ENCODE assay signal across 1 cellular context in the genomic region with DNA sequence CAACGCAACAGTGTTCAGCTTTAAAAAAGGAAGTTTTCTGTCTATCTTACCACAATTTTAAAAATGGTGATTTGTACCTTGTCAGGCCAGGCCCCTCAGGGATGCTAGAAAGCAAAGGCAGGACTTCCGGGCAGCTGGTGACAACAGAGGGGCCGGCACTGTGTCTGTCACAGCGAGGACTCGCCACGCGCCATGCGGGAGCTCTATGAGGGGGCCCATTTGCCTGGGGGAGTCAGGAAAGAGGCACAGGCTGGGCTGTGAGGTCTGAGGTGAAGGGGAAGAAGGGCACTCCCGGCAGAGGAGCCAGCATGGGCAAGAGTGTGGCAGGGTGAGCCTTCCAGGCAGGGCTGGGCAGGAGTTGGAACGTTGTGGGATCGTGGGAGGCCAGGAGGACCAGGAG.
TF ChIP-seq lines count a peak whose summit lies in the region.

No MANE protein-coding gene starts in this region.

TF ChIP-seq in IMR-90, 13 proteins besides CTCF, POLR2A, EP300 and RAD21:
- TF ChIP-seq BHLHE40 (IDR thresholded peaks at IDR 0.05; ENCODE audit: low read depth, low read length) (no peak), CHD1 (IDR thresholded peaks at IDR 0.05; ENCODE audit: low read depth, low read length) (no peak), RFX5 (IDR thresholded peaks at IDR 0.05; ENCODE audit: low read depth, low read length) (no peak), SMC3 (IDR thresholded peaks at IDR 0.05; ENCODE audit: low read depth, low read length) (no peak), MAZ (IDR thresholded peaks at IDR 0.05; ENCODE audit: borderline replicate concordance, low read depth, low read length) (no peak), NFE2L2 (IDR thresholded peaks at IDR 0.05; ENCODE audit: low read depth, low read length) (no peak), MXI1 (IDR thresholded peaks at IDR 0.05; ENCODE audit: borderline replicate concordance, low read depth, low read length) (no peak)
- TF ChIP-seq, protein P1, sequence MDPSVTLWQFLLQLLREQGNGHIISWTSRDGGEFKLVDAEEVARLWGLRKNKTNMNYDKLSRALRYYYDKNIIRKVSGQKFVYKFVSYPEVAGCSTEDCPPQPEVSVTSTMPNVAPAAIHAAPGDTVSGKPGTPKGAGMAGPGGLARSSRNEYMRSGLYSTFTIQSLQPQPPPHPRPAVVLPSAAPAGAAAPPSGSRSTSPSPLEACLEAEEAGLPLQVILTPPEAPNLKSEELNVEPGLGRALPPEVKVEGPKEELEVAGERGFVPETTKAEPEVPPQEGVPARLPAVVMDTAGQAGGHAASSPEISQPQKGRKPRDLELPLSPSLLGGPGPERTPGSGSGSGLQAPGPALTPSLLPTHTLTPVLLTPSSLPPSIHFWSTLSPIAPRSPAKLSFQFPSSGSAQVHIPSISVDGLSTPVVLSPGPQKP (IDR thresholded peaks at IDR 0.05; ENCODE audit: borderline replicate concordance, low read depth, low read length) = no peak
TF ChIP-seq in IMR-90: peak in this region for 0.
